1 cellular context compared by ENCODE assay signal in the genomic region with DNA sequence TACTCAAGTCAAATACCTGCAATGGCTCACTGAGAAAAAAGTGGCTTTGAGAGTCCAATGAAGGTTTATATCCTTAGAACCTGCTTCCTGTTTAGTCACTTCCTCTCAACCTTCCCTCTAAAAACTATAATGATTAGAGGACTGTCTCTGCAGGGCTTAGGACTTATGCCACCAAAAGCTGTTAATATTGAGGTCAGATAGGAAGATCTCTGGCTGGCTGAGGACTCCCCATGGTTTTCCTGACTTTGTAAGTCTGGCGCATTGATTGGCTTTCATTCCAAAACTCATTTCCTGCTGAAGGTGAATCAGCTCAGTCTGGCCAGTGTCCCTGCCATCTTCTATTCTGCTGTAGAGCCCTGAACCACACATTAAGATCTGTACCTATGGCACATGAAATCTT.
TF ChIP-seq lines count a peak whose summit lies in the region.

No MANE protein-coding gene starts in this region.

TF ChIP-seq in WTC11, 78 proteins besides CTCF, POLR2A, EP300 and RAD21 (continued from another document):
- TF ChIP-seq, protein P1, sequence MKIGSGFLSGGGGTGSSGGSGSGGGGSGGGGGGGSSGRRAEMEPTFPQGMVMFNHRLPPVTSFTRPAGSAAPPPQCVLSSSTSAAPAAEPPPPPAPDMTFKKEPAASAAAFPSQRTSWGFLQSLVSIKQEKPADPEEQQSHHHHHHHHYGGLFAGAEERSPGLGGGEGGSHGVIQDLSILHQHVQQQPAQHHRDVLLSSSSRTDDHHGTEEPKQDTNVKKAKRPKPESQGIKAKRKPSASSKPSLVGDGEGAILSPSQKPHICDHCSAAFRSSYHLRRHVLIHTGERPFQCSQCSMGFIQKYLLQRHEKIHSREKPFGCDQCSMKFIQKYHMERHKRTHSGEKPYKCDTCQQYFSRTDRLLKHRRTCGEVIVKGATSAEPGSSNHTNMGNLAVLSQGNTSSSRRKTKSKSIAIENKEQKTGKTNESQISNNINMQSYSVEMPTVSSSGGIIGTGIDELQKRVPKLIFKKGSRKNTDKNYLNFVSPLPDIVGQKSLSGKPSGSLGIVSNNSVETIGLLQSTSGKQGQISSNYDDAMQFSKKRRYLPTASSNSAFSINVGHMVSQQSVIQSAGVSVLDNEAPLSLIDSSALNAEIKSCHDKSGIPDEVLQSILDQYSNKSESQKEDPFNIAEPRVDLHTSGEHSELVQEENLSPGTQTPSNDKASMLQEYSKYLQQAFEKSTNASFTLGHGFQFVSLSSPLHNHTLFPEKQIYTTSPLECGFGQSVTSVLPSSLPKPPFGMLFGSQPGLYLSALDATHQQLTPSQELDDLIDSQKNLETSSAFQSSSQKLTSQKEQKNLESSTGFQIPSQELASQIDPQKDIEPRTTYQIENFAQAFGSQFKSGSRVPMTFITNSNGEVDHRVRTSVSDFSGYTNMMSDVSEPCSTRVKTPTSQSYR (CRISPR knock-in tag; IDR thresholded peaks at IDR 0.05) = no peak
- TF ChIP-seq ZNF138 (CRISPR knock-in tag; conservative IDR thresholded peaks at IDR 0.05) = no peak
